In the genomic region with DNA sequence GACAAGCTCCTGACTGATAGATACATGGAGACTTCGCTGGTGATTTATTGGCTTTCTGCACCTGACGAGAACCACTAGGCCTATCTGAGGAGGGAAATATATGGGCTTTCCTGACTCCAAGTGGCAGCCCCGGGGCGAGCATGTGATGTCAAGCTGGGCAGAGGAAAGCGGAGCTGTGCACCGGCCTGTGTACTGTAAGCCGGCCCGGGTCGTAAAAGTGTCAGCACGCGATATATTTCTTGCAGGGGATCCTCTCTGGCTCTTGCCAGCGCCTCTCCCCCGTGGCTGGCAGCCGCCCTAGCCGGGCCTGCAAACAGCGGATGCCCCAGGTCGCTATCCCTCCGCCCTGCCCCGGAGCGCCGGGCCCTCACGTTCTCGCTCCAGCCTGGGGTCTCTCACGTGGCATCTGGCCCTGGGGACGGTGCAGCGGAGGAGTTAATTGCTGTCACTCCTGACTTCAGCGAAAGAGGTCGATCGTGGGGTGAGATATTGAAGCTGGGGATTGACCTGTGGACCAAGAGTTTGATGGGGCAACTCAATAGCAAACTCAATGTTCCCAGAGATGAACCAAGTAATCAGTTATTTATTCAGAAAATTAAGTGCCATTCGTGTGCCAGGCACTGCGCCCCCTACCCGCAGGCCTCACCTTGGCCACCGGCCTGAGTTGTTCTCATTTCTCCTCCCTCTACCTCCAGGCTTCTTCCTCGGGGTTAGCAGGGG, we compare ENCODE assay signal across 1 cellular context.
TF ChIP-seq lines count a peak whose summit lies in the region.

No MANE protein-coding gene starts in this region.

TF ChIP-seq in HepG2, 621 proteins besides CTCF, POLR2A, EP300 and RAD21 (continued from another document and continues in another):
- no peak for TF ChIP-seq RFXAP (CRISPR knock-in tag; IDR thresholded peaks at IDR 0.05; ENCODE audit: borderline replicate concordance)
- TF ChIP-seq, protein P1, sequence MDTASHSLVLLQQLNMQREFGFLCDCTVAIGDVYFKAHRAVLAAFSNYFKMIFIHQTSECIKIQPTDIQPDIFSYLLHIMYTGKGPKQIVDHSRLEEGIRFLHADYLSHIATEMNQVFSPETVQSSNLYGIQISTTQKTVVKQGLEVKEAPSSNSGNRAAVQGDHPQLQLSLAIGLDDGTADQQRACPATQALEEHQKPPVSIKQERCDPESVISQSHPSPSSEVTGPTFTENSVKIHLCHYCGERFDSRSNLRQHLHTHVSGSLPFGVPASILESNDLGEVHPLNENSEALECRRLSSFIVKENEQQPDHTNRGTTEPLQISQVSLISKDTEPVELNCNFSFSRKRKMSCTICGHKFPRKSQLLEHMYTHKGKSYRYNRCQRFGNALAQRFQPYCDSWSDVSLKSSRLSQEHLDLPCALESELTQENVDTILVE (CRISPR knock-in tag; IDR thresholded peaks at IDR 0.05) = no peak
- TF ChIP-seq, protein P2, sequence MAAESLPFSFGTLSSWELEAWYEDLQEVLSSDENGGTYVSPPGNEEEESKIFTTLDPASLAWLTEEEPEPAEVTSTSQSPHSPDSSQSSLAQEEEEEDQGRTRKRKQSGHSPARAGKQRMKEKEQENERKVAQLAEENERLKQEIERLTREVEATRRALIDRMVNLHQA (CRISPR knock-in tag; IDR thresholded peaks at IDR 0.05) = no peak
- no peak for TF ChIP-seq MYNN (CRISPR knock-in tag; IDR thresholded peaks at IDR 0.05; ENCODE audit: low read depth)
- TF ChIP-seq, protein P3, sequence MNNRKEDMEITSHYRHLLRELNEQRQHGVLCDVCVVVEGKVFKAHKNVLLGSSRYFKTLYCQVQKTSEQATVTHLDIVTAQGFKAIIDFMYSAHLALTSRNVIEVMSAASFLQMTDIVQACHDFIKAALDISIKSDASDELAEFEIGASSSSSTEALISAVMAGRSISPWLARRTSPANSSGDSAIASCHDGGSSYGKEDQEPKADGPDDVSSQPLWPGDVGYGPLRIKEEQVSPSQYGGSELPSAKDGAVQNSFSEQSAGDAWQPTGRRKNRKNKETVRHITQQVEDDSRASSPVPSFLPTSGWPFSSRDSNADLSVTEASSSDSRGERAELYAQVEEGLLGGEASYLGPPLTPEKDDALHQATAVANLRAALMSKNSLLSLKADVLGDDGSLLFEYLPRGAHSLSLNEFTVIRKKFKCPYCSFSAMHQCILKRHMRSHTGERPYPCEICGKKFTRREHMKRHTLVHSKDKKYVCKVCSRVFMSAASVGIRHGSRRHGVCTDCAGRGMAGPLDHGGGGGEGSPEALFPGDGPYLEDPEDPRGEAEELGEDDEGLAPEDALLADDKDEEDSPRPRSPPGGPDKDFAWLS (CRISPR knock-in tag; IDR thresholded peaks at IDR 0.05; ENCODE audit: borderline replicate concordance) = no peak
- TF ChIP-seq SP1 (IDR thresholded peaks at IDR 0.05) = no peak
- TF ChIP-seq SP1 (CRISPR knock-in tag; IDR thresholded peaks at IDR 0.05) = no peak
- TF ChIP-seq SP140L (CRISPR knock-in tag; IDR thresholded peaks at IDR 0.05; ENCODE audit: borderline replicate concordance) = no peak
- TF ChIP-seq ZNF776 (CRISPR knock-in tag; IDR thresholded peaks at IDR 0.05) = no peak
- no peak for TF ChIP-seq ZFAT (CRISPR knock-in tag; conservative IDR thresholded peaks at IDR 0.05)
- TF ChIP-seq ZNF335 (CRISPR knock-in tag; IDR thresholded peaks at IDR 0.05) = no peak
- TF ChIP-seq ZNF556 (CRISPR knock-in tag; IDR thresholded peaks at IDR 0.05; ENCODE audit: borderline replicate concordance) = no peak
- TF ChIP-seq ZNF777 (CRISPR knock-in tag; IDR thresholded peaks at IDR 0.05) = no peak
- TF ChIP-seq HDAC2 (CRISPR knock-in tag; IDR thresholded peaks at IDR 0.05) = no peak
- TF ChIP-seq, protein P4, sequence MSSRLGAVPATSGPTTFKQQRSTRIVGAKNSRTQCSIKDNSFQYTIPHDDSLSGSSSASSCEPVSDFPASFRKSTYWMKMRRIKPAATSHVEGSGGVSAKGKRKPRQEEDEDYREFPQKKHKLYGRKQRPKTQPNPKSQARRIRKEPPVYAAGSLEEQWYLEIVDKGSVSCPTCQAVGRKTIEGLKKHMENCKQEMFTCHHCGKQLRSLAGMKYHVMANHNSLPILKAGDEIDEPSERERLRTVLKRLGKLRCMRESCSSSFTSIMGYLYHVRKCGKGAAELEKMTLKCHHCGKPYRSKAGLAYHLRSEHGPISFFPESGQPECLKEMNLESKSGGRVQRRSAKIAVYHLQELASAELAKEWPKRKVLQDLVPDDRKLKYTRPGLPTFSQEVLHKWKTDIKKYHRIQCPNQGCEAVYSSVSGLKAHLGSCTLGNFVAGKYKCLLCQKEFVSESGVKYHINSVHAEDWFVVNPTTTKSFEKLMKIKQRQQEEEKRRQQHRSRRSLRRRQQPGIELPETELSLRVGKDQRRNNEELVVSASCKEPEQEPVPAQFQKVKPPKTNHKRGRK (CRISPR knock-in tag; IDR thresholded peaks at IDR 0.05) = 0 out of 2 replicates have a peak, but pooled peaks have one; percentile 44
- no peak for TF ChIP-seq NCOA2 (CRISPR knock-in tag; IDR thresholded peaks at IDR 0.05)
- no peak for TF ChIP-seq PLRG1 (conservative IDR thresholded peaks at IDR 0.05)
- TF ChIP-seq ZNF101 (CRISPR knock-in tag; IDR thresholded peaks at IDR 0.05; ENCODE audit: borderline replicate concordance, low read depth) = no peak
- TF ChIP-seq, protein P5, sequence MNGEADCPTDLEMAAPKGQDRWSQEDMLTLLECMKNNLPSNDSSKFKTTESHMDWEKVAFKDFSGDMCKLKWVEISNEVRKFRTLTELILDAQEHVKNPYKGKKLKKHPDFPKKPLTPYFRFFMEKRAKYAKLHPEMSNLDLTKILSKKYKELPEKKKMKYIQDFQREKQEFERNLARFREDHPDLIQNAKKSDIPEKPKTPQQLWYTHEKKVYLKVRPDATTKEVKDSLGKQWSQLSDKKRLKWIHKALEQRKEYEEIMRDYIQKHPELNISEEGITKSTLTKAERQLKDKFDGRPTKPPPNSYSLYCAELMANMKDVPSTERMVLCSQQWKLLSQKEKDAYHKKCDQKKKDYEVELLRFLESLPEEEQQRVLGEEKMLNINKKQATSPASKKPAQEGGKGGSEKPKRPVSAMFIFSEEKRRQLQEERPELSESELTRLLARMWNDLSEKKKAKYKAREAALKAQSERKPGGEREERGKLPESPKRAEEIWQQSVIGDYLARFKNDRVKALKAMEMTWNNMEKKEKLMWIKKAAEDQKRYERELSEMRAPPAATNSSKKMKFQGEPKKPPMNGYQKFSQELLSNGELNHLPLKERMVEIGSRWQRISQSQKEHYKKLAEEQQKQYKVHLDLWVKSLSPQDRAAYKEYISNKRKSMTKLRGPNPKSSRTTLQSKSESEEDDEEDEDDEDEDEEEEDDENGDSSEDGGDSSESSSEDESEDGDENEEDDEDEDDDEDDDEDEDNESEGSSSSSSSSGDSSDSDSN (CRISPR knock-in tag; IDR thresholded peaks at IDR 0.05) = peak; percentile 79
- TF ChIP-seq, protein P6, sequence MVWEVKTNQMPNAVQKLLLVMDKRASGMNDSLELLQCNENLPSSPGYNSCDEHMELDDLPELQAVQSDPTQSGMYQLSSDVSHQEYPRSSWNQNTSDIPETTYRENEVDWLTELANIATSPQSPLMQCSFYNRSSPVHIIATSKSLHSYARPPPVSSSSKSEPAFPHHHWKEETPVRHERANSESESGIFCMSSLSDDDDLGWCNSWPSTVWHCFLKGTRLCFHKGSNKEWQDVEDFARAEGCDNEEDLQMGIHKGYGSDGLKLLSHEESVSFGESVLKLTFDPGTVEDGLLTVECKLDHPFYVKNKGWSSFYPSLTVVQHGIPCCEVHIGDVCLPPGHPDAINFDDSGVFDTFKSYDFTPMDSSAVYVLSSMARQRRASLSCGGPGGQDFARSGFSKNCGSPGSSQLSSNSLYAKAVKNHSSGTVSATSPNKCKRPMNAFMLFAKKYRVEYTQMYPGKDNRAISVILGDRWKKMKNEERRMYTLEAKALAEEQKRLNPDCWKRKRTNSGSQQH (CRISPR knock-in tag; IDR thresholded peaks at IDR 0.05; ENCODE audit: low read depth) = no peak
- TF ChIP-seq ZNF546 (CRISPR knock-in tag; conservative IDR thresholded peaks at IDR 0.05) = no peak
- no peak for TF ChIP-seq ZNF790 (CRISPR knock-in tag; IDR thresholded peaks at IDR 0.05; ENCODE audit: borderline replicate concordance)
- TF ChIP-seq, protein P7, sequence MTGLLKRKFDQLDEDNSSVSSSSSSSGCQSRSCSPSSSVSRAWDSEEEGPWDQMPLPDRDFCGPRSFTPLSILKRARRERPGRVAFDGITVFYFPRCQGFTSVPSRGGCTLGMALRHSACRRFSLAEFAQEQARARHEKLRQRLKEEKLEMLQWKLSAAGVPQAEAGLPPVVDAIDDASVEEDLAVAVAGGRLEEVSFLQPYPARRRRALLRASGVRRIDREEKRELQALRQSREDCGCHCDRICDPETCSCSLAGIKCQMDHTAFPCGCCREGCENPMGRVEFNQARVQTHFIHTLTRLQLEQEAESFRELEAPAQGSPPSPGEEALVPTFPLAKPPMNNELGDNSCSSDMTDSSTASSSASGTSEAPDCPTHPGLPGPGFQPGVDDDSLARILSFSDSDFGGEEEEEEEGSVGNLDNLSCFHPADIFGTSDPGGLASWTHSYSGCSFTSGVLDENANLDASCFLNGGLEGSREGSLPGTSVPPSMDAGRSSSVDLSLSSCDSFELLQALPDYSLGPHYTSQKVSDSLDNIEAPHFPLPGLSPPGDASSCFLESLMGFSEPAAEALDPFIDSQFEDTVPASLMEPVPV (CRISPR knock-in tag; IDR thresholded peaks at IDR 0.05) = peak; percentile 28; the same call in 1 of the 2 replicates
- TF ChIP-seq ZNF484 (CRISPR knock-in tag; IDR thresholded peaks at IDR 0.05; ENCODE audit: borderline replicate concordance, low read depth) = no peak
- TF ChIP-seq, protein P8, sequence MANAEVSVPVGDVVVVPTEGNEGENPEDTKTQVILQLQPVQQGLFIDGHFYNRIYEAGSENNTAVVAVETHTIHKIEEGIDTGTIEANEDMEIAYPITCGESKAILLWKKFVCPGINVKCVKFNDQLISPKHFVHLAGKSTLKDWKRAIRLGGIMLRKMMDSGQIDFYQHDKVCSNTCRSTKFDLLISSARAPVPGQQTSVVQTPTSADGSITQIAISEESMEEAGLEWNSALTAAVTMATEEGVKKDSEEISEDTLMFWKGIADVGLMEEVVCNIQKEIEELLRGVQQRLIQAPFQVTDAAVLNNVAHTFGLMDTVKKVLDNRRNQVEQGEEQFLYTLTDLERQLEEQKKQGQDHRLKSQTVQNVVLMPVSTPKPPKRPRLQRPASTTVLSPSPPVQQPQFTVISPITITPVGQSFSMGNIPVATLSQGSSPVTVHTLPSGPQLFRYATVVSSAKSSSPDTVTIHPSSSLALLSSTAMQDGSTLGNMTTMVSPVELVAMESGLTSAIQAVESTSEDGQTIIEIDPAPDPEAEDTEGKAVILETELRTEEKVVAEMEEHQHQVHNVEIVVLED (CRISPR knock-in tag; IDR thresholded peaks at IDR 0.05; ENCODE audit: borderline replicate concordance) = peak; percentile 45; the same call in 1 of the 2 replicates
- TF ChIP-seq, protein P9, sequence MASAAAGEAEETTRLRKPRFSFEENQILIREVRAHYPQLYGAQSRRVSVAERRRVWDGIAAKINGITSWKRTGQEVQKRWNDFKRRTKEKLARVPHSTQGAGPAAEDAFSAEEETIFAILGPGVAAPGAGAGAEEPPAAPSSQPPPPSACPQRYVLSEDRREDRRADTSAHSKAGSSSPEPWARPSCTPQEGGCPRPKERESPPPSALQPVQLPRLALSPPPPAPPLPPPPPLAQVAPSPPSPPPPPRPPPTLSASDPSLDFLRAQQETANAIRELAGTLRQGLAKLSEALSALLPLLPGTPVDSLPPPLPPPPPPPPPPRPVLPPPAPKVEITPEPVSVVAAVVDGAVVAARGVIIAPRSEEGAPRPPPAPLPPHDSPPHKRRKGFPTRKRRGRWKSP (CRISPR knock-in tag; IDR thresholded peaks at IDR 0.05) = no peak
- TF ChIP-seq, protein P10, sequence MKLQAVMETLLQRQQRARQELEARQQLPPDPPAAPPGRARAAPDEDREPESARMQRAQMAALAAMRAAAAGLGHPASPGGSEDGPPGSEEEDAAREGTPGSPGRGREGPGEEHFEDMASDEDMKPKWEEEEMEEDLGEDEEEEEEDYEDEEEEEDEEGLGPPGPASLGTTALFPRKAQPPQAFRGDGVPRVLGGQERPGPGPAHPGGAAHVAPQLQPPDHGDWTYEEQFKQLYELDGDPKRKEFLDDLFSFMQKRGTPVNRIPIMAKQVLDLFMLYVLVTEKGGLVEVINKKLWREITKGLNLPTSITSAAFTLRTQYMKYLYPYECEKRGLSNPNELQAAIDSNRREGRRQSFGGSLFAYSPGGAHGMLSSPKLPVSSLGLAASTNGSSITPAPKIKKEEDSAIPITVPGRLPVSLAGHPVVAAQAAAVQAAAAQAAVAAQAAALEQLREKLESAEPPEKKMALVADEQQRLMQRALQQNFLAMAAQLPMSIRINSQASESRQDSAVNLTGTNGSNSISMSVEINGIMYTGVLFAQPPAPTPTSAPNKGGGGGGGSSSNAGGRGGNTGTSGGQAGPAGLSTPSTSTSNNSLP (IDR thresholded peaks at IDR 0.05; ENCODE audit: low read depth, low read length) = no peak; the same call in 1 of the 2 replicates
- no peak for TF ChIP-seq U2AF1 (optimal IDR thresholded peaks at IDR 0.05; ENCODE audit: low read depth, low read length)
- TF ChIP-seq, protein P11, sequence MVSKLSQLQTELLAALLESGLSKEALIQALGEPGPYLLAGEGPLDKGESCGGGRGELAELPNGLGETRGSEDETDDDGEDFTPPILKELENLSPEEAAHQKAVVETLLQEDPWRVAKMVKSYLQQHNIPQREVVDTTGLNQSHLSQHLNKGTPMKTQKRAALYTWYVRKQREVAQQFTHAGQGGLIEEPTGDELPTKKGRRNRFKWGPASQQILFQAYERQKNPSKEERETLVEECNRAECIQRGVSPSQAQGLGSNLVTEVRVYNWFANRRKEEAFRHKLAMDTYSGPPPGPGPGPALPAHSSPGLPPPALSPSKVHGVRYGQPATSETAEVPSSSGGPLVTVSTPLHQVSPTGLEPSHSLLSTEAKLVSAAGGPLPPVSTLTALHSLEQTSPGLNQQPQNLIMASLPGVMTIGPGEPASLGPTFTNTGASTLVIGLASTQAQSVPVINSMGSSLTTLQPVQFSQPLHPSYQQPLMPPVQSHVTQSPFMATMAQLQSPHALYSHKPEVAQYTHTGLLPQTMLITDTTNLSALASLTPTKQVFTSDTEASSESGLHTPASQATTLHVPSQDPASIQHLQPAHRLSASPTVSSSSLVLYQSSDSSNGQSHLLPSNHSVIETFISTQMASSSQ (IDR thresholded peaks at IDR 0.05; ENCODE audit: low read depth) = no peak
- TF ChIP-seq, protein P11 (CRISPR knock-in tag; IDR thresholded peaks at IDR 0.05; ENCODE audit: borderline replicate concordance) = no peak
- no peak for TF ChIP-seq YEATS2 (CRISPR knock-in tag; IDR thresholded peaks at IDR 0.05; ENCODE audit: borderline replicate concordance)
- no peak for TF ChIP-seq POLR2AphosphoS5 (IDR thresholded peaks at IDR 0.05; ENCODE audit: low read depth, low read length)
- peak; percentile 54; the same call in 1 of the 2 replicates for TF ChIP-seq ZNF839 (CRISPR knock-in tag; IDR thresholded peaks at IDR 0.05; ENCODE audit: borderline replicate concordance)
- peak; percentile 74 for TF ChIP-seq RNF2 (conservative IDR thresholded peaks at IDR 0.05; ENCODE audit: low read depth)
- TF ChIP-seq HOXA7 (CRISPR knock-in tag; IDR thresholded peaks at IDR 0.05) = no peak
